ENCODE assay signal across 14 cellular contexts in the genomic region with DNA sequence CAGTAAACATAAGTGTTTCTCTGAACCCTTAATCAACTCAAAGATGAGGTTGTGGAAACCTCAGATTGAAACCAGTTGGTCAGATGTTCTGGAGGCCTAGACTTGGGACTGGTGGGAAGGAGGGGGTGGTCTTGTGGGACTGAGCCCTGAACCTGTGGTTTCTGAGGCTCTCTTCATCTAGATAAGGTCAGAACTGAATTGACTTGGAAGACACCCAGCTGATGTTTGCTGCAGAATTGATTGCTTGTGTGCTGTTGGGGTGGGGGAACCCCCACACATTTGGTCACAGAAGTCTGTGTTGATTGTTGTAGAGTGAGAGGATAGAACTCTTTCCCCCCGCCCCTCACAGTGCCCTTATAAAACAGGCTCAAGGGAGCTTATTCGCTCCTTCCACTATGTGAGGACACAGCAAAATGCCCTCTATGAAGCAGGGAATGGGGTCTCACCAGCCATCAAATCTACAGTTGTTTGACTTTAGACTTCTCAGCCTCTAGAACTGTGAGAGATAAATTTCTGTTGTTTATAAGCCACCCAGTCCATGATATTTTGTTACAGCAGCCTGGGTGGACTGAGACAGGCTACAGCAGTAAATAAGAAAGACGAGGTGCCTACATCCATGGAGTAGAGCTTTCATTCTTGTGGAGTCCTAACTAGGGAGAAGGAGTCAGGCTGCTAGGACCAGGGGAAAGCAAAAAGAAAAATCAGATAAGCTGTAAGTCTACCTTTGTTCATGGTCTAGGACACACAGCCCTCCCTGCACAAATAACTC. TPM values are rescaled to one million over a fixed set of nuclear protein-coding genes. Genes with fewer than 3 reads are reported as not detected.
DNase-seq lines count a peak whose midpoint lies in the region; ATAC-seq and TF ChIP-seq lines count a peak whose summit lies in the region.
"Had no signal": no experiment of that assay in that cellular context is flagged by ENCODE, and none has a peak within 500 bp of the region (broad histone marks: within the 10 kb centered on the region; RNA-seq: fewer than 3 reads in every experiment).

No MANE protein-coding gene starts in this region.

- H3K4me1 Mint-ChIP-seq in activated naive CD8-positive, alpha-beta T cell treated with anti-CD3 and anti-CD28 coated beads, Interleukin-2, amount 10 ng/mL, durations not matched to agents 7 days and 5 days, result peaks cover 7% of the 10 kb centered on the region
- H3K4me1 Mint-ChIP-seq in GM23338, result peaks cover 29% of the 10 kb centered on the region

- H3K36me3 ChIP-seq in BLaER1 (no peaks in the 10 kb centered on the region), GM23338 (ENCODE audit: insufficient read depth) (no peaks in the 10 kb centered on the region)
- H3K36me3 ChIP-seq: BLaER1 treated with 17β-estradiol and CSF1 and Interleukin-3, amounts not matched to agents 10 nM and 100 nM; ovary had no signal

- H2AFZ ChIP-seq in GM23338, result no peak overlapping the region

- H4K20me1 ChIP-seq in BLaER1, result no peaks in the 10 kb centered on the region
- no peaks in the 10 kb centered on the region for H4K20me1 ChIP-seq in GM23338 (replicated peaks; ENCODE audit: insufficient read depth)
- H4K20me1 ChIP-seq: BLaER1 treated with 17β-estradiol and CSF1 and Interleukin-3, amounts not matched to agents 10 nM and 100 nM had no signal

- H3K79me2 ChIP-seq in GM23338 (replicated peaks; ENCODE audit: insufficient read depth), result no peaks in the 10 kb centered on the region

- no peaks in the 10 kb centered on the region for H3F3A ChIP-seq in GM23338 (replicated peaks; ENCODE audit: low read depth)

- DNase-seq in activated naive CD8-positive, alpha-beta T cell treated with anti-CD3 and anti-CD28 coated beads, Interleukin-2, amount 10 ng/mL, durations not matched to agents 7 days and 5 days, result no peak
- no peak for DNase-seq in glomerular visceral epithelial cell (ENCODE audit: extremely low spot score)
- DNase-seq in GM23338 (ENCODE audit: low spot score), result no peak
- no peak for DNase-seq in islet precursor cell
- DNase-seq: aorta, ovary, SK-N-SH had no signal

- H3K4me2 ChIP-seq in BLaER1 (peak overlapping the region; percentile 20), GM23338 (no peak overlapping the region)
- H3K4me2 ChIP-seq: SK-N-SH had no signal

- H3K27ac Mint-ChIP-seq in activated naive CD8-positive, alpha-beta T cell treated with anti-CD3 and anti-CD28 coated beads, Interleukin-2, amount 10 ng/mL, durations not matched to agents 7 days and 5 days, result no peak overlapping the region
- no peak overlapping the region for H3K27ac Mint-ChIP-seq in GM23338
- H3K27ac Mint-ChIP-seq: mesothelial cell of epicardium, WTC11 had no signal

- ATAC-seq in GM18511 (IDR thresholded peaks at IDR 0.05; ENCODE audit: unreplicated experiment) (peak; percentile 79), HG03342 (IDR thresholded peaks at IDR 0.05; ENCODE audit: unreplicated experiment) (peak; percentile 46), GM21737 (IDR thresholded peaks at IDR 0.05; ENCODE audit: unreplicated experiment) (no peak), GM23338 (no peak)
- peak; percentile 36 for ATAC-seq in activated naive CD8-positive, alpha-beta T cell treated with anti-CD3 and anti-CD28 coated beads, Interleukin-2, amount 10 ng/mL, durations not matched to agents 7 days and 5 days (ENCODE audit: low read depth)
- ATAC-seq: WTC11 had no signal

- peaks cover 3% of the 10 kb centered on the region for H3K36me3 Mint-ChIP-seq in activated naive CD8-positive, alpha-beta T cell treated with anti-CD3 and anti-CD28 coated beads, Interleukin-2, amount 10 ng/mL, durations not matched to agents 7 days and 5 days
- peaks cover 4% of the 10 kb centered on the region; the same call in 1 of the 3 replicates for H3K36me3 Mint-ChIP-seq in GM23338 (ENCODE audit: low read depth)
- H3K36me3 Mint-ChIP-seq: mesothelial cell of epicardium had no signal

- peaks cover 2% of the 10 kb centered on the region for H3K9me3 Mint-ChIP-seq in activated naive CD8-positive, alpha-beta T cell treated with anti-CD3 and anti-CD28 coated beads, Interleukin-2, amount 10 ng/mL, durations not matched to agents 7 days and 5 days
- peaks cover 6% of the 10 kb centered on the region; the same call in 1 of the 3 replicates for H3K9me3 Mint-ChIP-seq in GM23338

- H3K9me2 ChIP-seq in GM23338 (ENCODE audit: insufficient read depth), result peaks cover 12% of the 10 kb centered on the region
- H3K9me2 ChIP-seq: SK-N-SH had no signal

- no peak for TF ChIP-seq CTCF in GM23338 (conservative IDR thresholded peaks at IDR 0.05; ENCODE audit: low read depth in 2 of 2)

- no peak overlapping the region for H3K4me3 Mint-ChIP-seq in activated naive CD8-positive, alpha-beta T cell treated with anti-CD3 and anti-CD28 coated beads, Interleukin-2, amount 10 ng/mL, durations not matched to agents 7 days and 5 days
- H3K4me3 Mint-ChIP-seq in GM23338, result no peak overlapping the region
- H3K4me3 Mint-ChIP-seq: mesothelial cell of epicardium, WTC11 had no signal

- peaks cover 8% of the 10 kb centered on the region; the same call in 1 of the 2 replicates for H3K4me1 ChIP-seq in BLaER1
- peaks cover 16% of the 10 kb centered on the region for H3K4me1 ChIP-seq in GM23338 (ENCODE audit: insufficient read depth)

- peaks cover 9% of the 10 kb centered on the region for H3K27me3 Mint-ChIP-seq in activated naive CD8-positive, alpha-beta T cell treated with anti-CD3 and anti-CD28 coated beads, Interleukin-2, amount 10 ng/mL, durations not matched to agents 7 days and 5 days
- peaks cover 4% of the 10 kb centered on the region for H3K27me3 Mint-ChIP-seq in GM23338 (ENCODE audit: insufficient read depth, low read depth, poor library complexity)

- H3K27ac ChIP-seq in BLaER1 (no peak overlapping the region), GM23338 (ENCODE audit: low read depth) (no peak overlapping the region)
- H3K27ac ChIP-seq: BLaER1 treated with 17β-estradiol and CSF1 and Interleukin-3, amounts not matched to agents 10 nM and 100 nM; ovary had no signal

- H3K9me3 ChIP-seq in BLaER1, result peaks cover 5% of the 10 kb centered on the region; the same call in 1 of the 2 replicates
- H3K9me3 ChIP-seq: ovary, SK-N-SH had no signal

- POLR2A ChIA-PET in activated naive CD8-positive, alpha-beta T cell treated with anti-CD3 and anti-CD28 coated beads, Interleukin-2, amount 10 ng/mL, durations not matched to agents 7 days and 5 days (lab: Charles Lee), result no interaction called here

- H3K27me3 ChIP-seq in BLaER1 (no peaks in the 10 kb centered on the region), GM23338 (ENCODE audit: insufficient read depth) (no peaks in the 10 kb centered on the region)
- H3K27me3 ChIP-seq: BLaER1 treated with 17β-estradiol and CSF1 and Interleukin-3, amounts not matched to agents 10 nM and 100 nM; ovary had no signal

- H3K4me3 ChIP-seq in BLaER1, result no peak overlapping the region
- no peak overlapping the region for H3K4me3 ChIP-seq in GM23338
- H3K4me3 ChIP-seq: BLaER1 treated with 17β-estradiol and CSF1 and Interleukin-3, amounts not matched to agents 10 nM and 100 nM; ovary had no signal

- H3K9ac ChIP-seq in BLaER1, result no peak overlapping the region
- H3K9ac ChIP-seq: BLaER1 treated with 17β-estradiol and CSF1 and Interleukin-3, amounts not matched to agents 10 nM and 100 nM; SK-N-SH had no signal

TF ChIP-seq in GM23338, 12 proteins besides CTCF, POLR2A, EP300 and RAD21 (continues in another document):
- no peak for TF ChIP-seq EZH2 (IDR thresholded peaks at IDR 0.05; ENCODE audit: low read depth, unreplicated experiment)
- TF ChIP-seq STAT1 (IDR thresholded peaks at IDR 0.05; ENCODE audit: unreplicated experiment), result no peak
- no peak for TF ChIP-seq POLR2AphosphoS5 (IDR thresholded peaks at IDR 0.05; ENCODE audit: low read depth)
- TF ChIP-seq NANOG (IDR thresholded peaks at IDR 0.05; ENCODE audit: borderline replicate concordance), result no peak

RNA-seq across cellular contexts. Expression of gene UGCG, which starts 25.7 kb away (rescaled TPM):
- 10 to 100 TPM; 24.9 to 27.1 TPM for total RNA-seq in activated naive CD8-positive, alpha-beta T cell treated with anti-CD3 and anti-CD28 coated beads, Interleukin-2, amount 10 ng/mL, durations not matched to agents 7 days and 5 days
- total RNA-seq in GM23338 (2014; rRNA removed; shearing (Covaris generic)), result 44.9 and 48.1 TPM in 2 replicates
- polyA plus RNA-seq in GM23338 (2016; fragmentation: Nextera tagmentation; extraction: Ambion mirVana), result 27.8 and 30.4 TPM in 2 replicates

Comparison
In these comparisons a context has a peak if more than half of its experiments do, and no peak if none do; other contexts are left out.
1. ATAC-seq: peak in GM18511 (single experiment), HG03342 (single experiment) and activated naive CD8-positive, alpha-beta T cell treated with anti-CD3 and anti-CD28 coated beads, Interleukin-2, amount 10 ng/mL, durations not matched to agents 7 days and 5 days (single experiment); none in GM21737 (single experiment) and GM23338 (single experiment).